In genomic region chr5:110702300-110702699, GRCh38 we compare ENCODE assay signal across 27 cellular contexts. TPM values are rescaled to one million over a fixed set of nuclear protein-coding genes. Genes with fewer than 3 reads are reported as not detected.
"Had no signal": no experiment of that assay in that cellular context is flagged by ENCODE, and none has a peak within 500 bp of the region (broad histone marks: within the 10 kb centered on the region; RNA-seq: fewer than 3 reads in every experiment).

No MANE protein-coding gene starts in this region.

- H3K4me1 ChIP-seq: esophagus muscularis mucosa, foreskin keratinocyte, gastroesophageal sphincter, lower lobe of right lung, prostate gland, right atrium auricular region, vagina had no signal

- DNase-seq: dermis blood vessel endothelial cell; effector memory CD4-positive, alpha-beta T cell; foreskin keratinocyte; glutamatergic neuron; heart right ventricle; hypothalamus; immature natural killer cell; islet precursor cell; left ventricle myocardium superior; lower lobe of right lung; naive thymus-derived CD8-positive, alpha-beta T cell; nephron progenitor cell; nucleus accumbens; stimulated activated CD4-positive, alpha-beta T cell treated with anti-CD3 and anti-CD28 coated beads, Interleukin-12 subunit alpha, Interleukin-12 subunit beta, amount 100 ng/mL, for 4 hours; stimulated activated CD4-positive, alpha-beta T cell treated with anti-CD3 and anti-CD28 coated beads, Interleukin-1b, Interleukin-23, amount 100 ng/mL, for 48 hours; stimulated activated CD4-positive, alpha-beta T cell treated with anti-CD3 and anti-CD28 coated beads, Interleukin-4, amount 100 ng/mL, for 1 hour; stimulated activated CD8-positive, alpha-beta memory T cell treated with anti-CD3 and anti-CD28 coated beads, Interleukin-4, amount 100 ng/mL, for 48 hours; stimulated activated naive CD4-positive, alpha-beta T cell; stomach; thyroid gland had no signal

- H3K27ac ChIP-seq: coronary artery, esophagus muscularis mucosa, foreskin keratinocyte, gastroesophageal sphincter, heart right ventricle, lower lobe of right lung, prostate gland, right atrium auricular region, stomach, thyroid gland, vagina had no signal

- H3K36me3 ChIP-seq: esophagus muscularis mucosa, gastroesophageal sphincter, heart right ventricle, lower lobe of right lung, prostate gland, right atrium auricular region, stomach, thyroid gland, vagina had no signal

- ATAC-seq: foreskin keratinocyte; gastroesophageal sphincter; heart right ventricle; left ventricle myocardium superior; lower lobe of right lung; naive thymus-derived CD8-positive, alpha-beta T cell had no signal

- H3K9me3 ChIP-seq: esophagus muscularis mucosa, gastroesophageal sphincter, heart right ventricle, lower lobe of right lung, prostate gland, right atrium auricular region, stomach, thyroid gland, vagina had no signal

- H3K4me2 ChIP-seq: smooth muscle cell had no signal

- H3K27me3 ChIP-seq: esophagus muscularis mucosa, gastroesophageal sphincter, heart right ventricle, right atrium auricular region, stomach, thyroid gland, vagina had no signal

- H3K4me3 ChIP-seq: coronary artery, esophagus muscularis mucosa, gastroesophageal sphincter, heart right ventricle, lower lobe of right lung, prostate gland, right atrium auricular region, smooth muscle cell, stomach, thyroid gland, vagina had no signal

RNA-seq across cellular contexts. Expression of gene TMEM232, which starts 24.2 kb away (rescaled TPM):
- polyA plus RNA-seq: immature natural killer cell had no signal
